Comparison of ENCODE assay signal across 9 cellular contexts in genomic region chr21:17585875-17586450, GRCh38. TPM values are rescaled to one million over a fixed set of nuclear protein-coding genes. Genes with fewer than 3 reads are reported as not detected.
DNase-seq lines count a peak whose midpoint lies in the region; ATAC-seq and TF ChIP-seq lines count a peak whose summit lies in the region.
"Had no signal": no experiment of that assay in that cellular context is flagged by ENCODE, and none has a peak within 500 bp of the region (broad histone marks: within the 10 kb centered on the region; RNA-seq: fewer than 3 reads in every experiment).

No MANE protein-coding gene starts in this region.

- H4K91ac ChIP-seq in H9 (ENCODE audit: insufficient read length, low read depth, low read length), result no peak overlapping the region

- H2AFZ ChIP-seq in H9 (ENCODE audit: low read length), result no peak overlapping the region

- H3K27me3 Mint-ChIP-seq in CD8-positive, alpha-beta T cell (ENCODE audit: low read depth), result no peaks in the 10 kb centered on the region
- no peaks in the 10 kb centered on the region for H3K27me3 Mint-ChIP-seq in H9 (ENCODE audit: low read depth)

- H3K14ac ChIP-seq in H9 (ENCODE audit: insufficient read depth, low read length), result no peak overlapping the region

- whole genome bisulfite sequencing in H9 (ENCODE audit: extremely low coverage, insufficient read length, low lambda C conversion rate), result no CpG with 5 or more reads among the region's 3 CpGs

- peak; percentile 68 for TF ChIP-seq CTCF in CD8-positive, alpha-beta T cell (IDR thresholded peaks at IDR 0.05)
- TF ChIP-seq CTCF in H9 (conservative IDR thresholded peaks at IDR 0.05) (peak; percentile 76), breast epithelium (IDR thresholded peaks at IDR 0.05) (peak in 2 of 3 donors; percentile 54 to 64), left lung (IDR thresholded peaks at IDR 0.05) (peak; percentile 35 to 55)

- peak in 1 of 7 experiments; percentile 10 for DNase-seq in CD8-positive, alpha-beta T cell
- DNase-seq in H9, result no peak
- DNase-seq in NCI-H446 (lab: John Stamatoyannopoulos, UW), result peak; percentile 29 to 68
- no peak for DNase-seq in breast epithelium (ENCODE audit: low spot score in 2 of 2)
- no peak for DNase-seq in left lung
- no peak for DNase-seq in MG63
- DNase-seq: left cardiac atrium had no signal

- H3K27ac ChIP-seq in CD8-positive, alpha-beta T cell (ENCODE audit: low read depth, low read length), result no peak overlapping the region
- H3K27ac ChIP-seq in H9 (ENCODE audit: insufficient read length, low read depth, low read length) (no peak overlapping the region), breast epithelium (no peak overlapping the region), left lung (no peak overlapping the region)

- POLR2A ChIA-PET in CD8-positive, alpha-beta T cell (lab: Charles Lee), result interaction anchor here (0.5 to 0.6 kb wide), 2 partner anchors 11 to 424 kb away, joined by 3 to 6 read pairs; no protein-coding TSS in a partner anchor

- no peaks in the 10 kb centered on the region for H4K20me1 ChIP-seq in H9 (ENCODE audit: control insufficient read depth, insufficient read depth, insufficient read length)

- CTCF ChIA-PET in CD8-positive, alpha-beta T cell (lab: Charles Lee), result interaction anchor here (1.1 to 4.1 kb wide), 8 partner anchors 11 to 339 kb away, joined by 3 to 53 read pairs (median 4); no protein-coding TSS in a partner anchor

- H3K9me3 ChIP-seq in CD8-positive, alpha-beta T cell (ENCODE audit: low read length), result no peaks in the 10 kb centered on the region
- no peaks in the 10 kb centered on the region for H3K9me3 ChIP-seq in H9 (ENCODE audit: control insufficient read depth, low read depth, low read length)
- H3K9me3 ChIP-seq in breast epithelium, result no peaks in the 10 kb centered on the region
- H3K9me3 ChIP-seq in left lung, result no peaks in the 10 kb centered on the region
- H3K9me3 ChIP-seq in MG63, result no peaks in the 10 kb centered on the region

- no peak overlapping the region for H3T11ph ChIP-seq in H9 (ENCODE audit: low read length)

- H2BK120ac ChIP-seq in H9 (ENCODE audit: low read depth, low read length, poor library complexity, severe bottlenecking), result no peak overlapping the region

- H3K4me3 Mint-ChIP-seq in CD8-positive, alpha-beta T cell, result no peak overlapping the region
- H3K4me3 Mint-ChIP-seq in H9, result no peak overlapping the region

- no peaks in the 10 kb centered on the region for H3K4me1 ChIP-seq in CD8-positive, alpha-beta T cell (ENCODE audit: insufficient read depth, low read length)
- H3K4me1 ChIP-seq in H9 (ENCODE audit: insufficient read depth, low read length) (no peaks in the 10 kb centered on the region), breast epithelium (no peaks in the 10 kb centered on the region), left lung (no peaks in the 10 kb centered on the region)

- H2BK20ac ChIP-seq in H9 (ENCODE audit: low read depth, low read length, poor library complexity, severe bottlenecking), result no peak overlapping the region

- no peaks in the 10 kb centered on the region for H3K27me3 ChIP-seq in CD8-positive, alpha-beta T cell (ENCODE audit: insufficient read depth, low read length)
- H3K27me3 ChIP-seq in H9 (ENCODE audit: insufficient read depth, low read length), result no peaks in the 10 kb centered on the region
- no peaks in the 10 kb centered on the region for H3K27me3 ChIP-seq in breast epithelium
- no peaks in the 10 kb centered on the region for H3K27me3 ChIP-seq in left lung
- H3K27me3 ChIP-seq in MG63, result no peaks in the 10 kb centered on the region

- TF ChIP-seq POLR2A in breast epithelium (IDR thresholded peaks at IDR 0.05), result no peak

- H3K4ac ChIP-seq in H9 (ENCODE audit: low read depth, low read length), result no peak overlapping the region

- intact Hi-C loops in CD8-positive, alpha-beta T cell (cut with DNase I, micrococcal nuclease), result loop anchor here (1.0 kb wide), 1 partner anchor 199 kb away; no protein-coding TSS in a partner anchor
- intact Hi-C loops in breast epithelium (cut with DNase I; ENCODE audit: low total_unique reads) (no loop called here), left lung (cut with DNase I) (loop anchor here in 1 of 2 donors (10.0 kb wide), 1 partner anchor 201 kb away; no protein-coding TSS in a partner anchor)

- H3K9me3 Mint-ChIP-seq in CD8-positive, alpha-beta T cell, result no peaks in the 10 kb centered on the region
- 0 out of 5 replicates have a peak, but pooled peaks cover 0 to 2% of the 10 kb centered on the region in 2 experiments for H3K9me3 Mint-ChIP-seq in H9

- no peaks in the 10 kb centered on the region for H3K4me1 Mint-ChIP-seq in CD8-positive, alpha-beta T cell (ENCODE audit: low read depth)
- H3K4me1 Mint-ChIP-seq in H9, result peaks cover 4 to 7% of the 10 kb centered on the region in 2 experiments

- H3K27ac Mint-ChIP-seq in CD8-positive, alpha-beta T cell, result no peak overlapping the region
- H3K27ac Mint-ChIP-seq in H9, result no peak overlapping the region

- no peak overlapping the region for H3K56ac ChIP-seq in H9 (ENCODE audit: insufficient read length, low read depth, low read length)

- no peaks in the 10 kb centered on the region for H3K79me2 ChIP-seq in H9 (ENCODE audit: insufficient read depth, low read length)

- H2BK12ac ChIP-seq in H9 (ENCODE audit: insufficient read length, low read depth, low read length), result no peak overlapping the region

- no peak overlapping the region for H3K18ac ChIP-seq in H9 (ENCODE audit: insufficient read length, low read depth, low read length)

- no peak overlapping the region for H3K4me2 ChIP-seq in H9 (ENCODE audit: insufficient read depth, insufficient read length, low read length)

- H4K8ac ChIP-seq in H9 (replicated peaks; ENCODE audit: insufficient read length, low read depth, low read length), result no peak overlapping the region

- no peak overlapping the region for H2BK5ac ChIP-seq in H9 (ENCODE audit: insufficient read length, low read length)

- H2AK5ac ChIP-seq in H9 (ENCODE audit: insufficient read length, low read length), result no peak overlapping the region

- H3K23ac ChIP-seq in H9 (ENCODE audit: insufficient read length, low read depth, low read length), result no peak overlapping the region

- peaks cover 7% of the 10 kb centered on the region for H3K36me3 Mint-ChIP-seq in CD8-positive, alpha-beta T cell
- peaks cover 0 to 7% (median 6%) of the 10 kb centered on the region in 3 experiments; a peak in 5 of 7 replicates for H3K36me3 Mint-ChIP-seq in H9 (ENCODE audit: insufficient read depth in 1 of 3, low read depth in 3 of 3)

- no peak overlapping the region for H4K5ac ChIP-seq in H9 (ENCODE audit: insufficient read length, low read depth, low read length)

- no peak overlapping the region for H2BK15ac ChIP-seq in H9 (ENCODE audit: low read depth, low read length)

- no peak overlapping the region for H3K4me3 ChIP-seq in CD8-positive, alpha-beta T cell (ENCODE audit: low read depth, low read length)
- H3K4me3 ChIP-seq in breast epithelium (no peak overlapping the region), left lung (no peak overlapping the region), MG63 (no peak overlapping the region)

- H3K23me2 ChIP-seq in H9 (ENCODE audit: insufficient read length, low read depth, low read length, poor library complexity, severe bottlenecking), result no peaks in the 10 kb centered on the region

- peak; percentile 34 for ATAC-seq in CD8-positive, alpha-beta T cell
- ATAC-seq in left lung, result peak; percentile 57
- no peak for ATAC-seq in HG03045 (IDR thresholded peaks at IDR 0.05; ENCODE audit: unreplicated experiment)
- no peak for ATAC-seq in HG03520 (IDR thresholded peaks at IDR 0.05; ENCODE audit: unreplicated experiment)

- no peak overlapping the region for H3K9ac ChIP-seq in H9 (ENCODE audit: extremely low read depth, insufficient read length, low read length)

- no peaks in the 10 kb centered on the region for H3K36me3 ChIP-seq in CD8-positive, alpha-beta T cell (ENCODE audit: insufficient read depth, low read length)
- no peaks in the 10 kb centered on the region for H3K36me3 ChIP-seq in breast epithelium
- no peaks in the 10 kb centered on the region for H3K36me3 ChIP-seq in left lung
- H3K36me3 ChIP-seq in MG63, result no peaks in the 10 kb centered on the region

- no peaks in the 10 kb centered on the region for H3K79me1 ChIP-seq in H9 (ENCODE audit: insufficient read depth, low read depth, low read length, poor library complexity, severe bottlenecking)

RNA-seq across cellular contexts. Expression of gene BTG3, which starts 26.7 kb away (rescaled TPM):
- total RNA-seq in CD8-positive, alpha-beta T cell, result 10 to 100 TPM; 88.9 to 95.0 TPM
- total RNA-seq in H9 (2021), result 30.9 and 32.2 TPM in 2 replicates
- total RNA-seq in breast epithelium, result 10 to 100 TPM; 34.1 to 60.0 (median 55.6) TPM
- total RNA-seq in left lung, result 10 to 100 TPM; 45.7 to 81.4 TPM
- 50.4 and 52.5 TPM in 2 replicates for total RNA-seq in MG63 (2014; rRNA removed; shearing (Covaris generic); ENCODE audit: low replicate concordance)

Comparison
In these comparisons a context has a peak if more than half of its experiments do, and no peak if none do; other contexts are left out.
1. ATAC-seq: peak in CD8-positive, alpha-beta T cell (single experiment) and left lung (single experiment); none in HG03045 (single experiment) and HG03520 (single experiment).
2. DNase-seq: peak in NCI-H446 (2 of 2); none in H9 (single experiment), breast epithelium (0 of 2), left lung (0 of 2) and MG63 (single experiment).
3. Peak in every context shown above with its lines, with median percentiles within 50 percentile points of each other: CTCF ChIP-seq.